Comparison of ENCODE assay signal across 25 cellular contexts in the genomic region with DNA sequence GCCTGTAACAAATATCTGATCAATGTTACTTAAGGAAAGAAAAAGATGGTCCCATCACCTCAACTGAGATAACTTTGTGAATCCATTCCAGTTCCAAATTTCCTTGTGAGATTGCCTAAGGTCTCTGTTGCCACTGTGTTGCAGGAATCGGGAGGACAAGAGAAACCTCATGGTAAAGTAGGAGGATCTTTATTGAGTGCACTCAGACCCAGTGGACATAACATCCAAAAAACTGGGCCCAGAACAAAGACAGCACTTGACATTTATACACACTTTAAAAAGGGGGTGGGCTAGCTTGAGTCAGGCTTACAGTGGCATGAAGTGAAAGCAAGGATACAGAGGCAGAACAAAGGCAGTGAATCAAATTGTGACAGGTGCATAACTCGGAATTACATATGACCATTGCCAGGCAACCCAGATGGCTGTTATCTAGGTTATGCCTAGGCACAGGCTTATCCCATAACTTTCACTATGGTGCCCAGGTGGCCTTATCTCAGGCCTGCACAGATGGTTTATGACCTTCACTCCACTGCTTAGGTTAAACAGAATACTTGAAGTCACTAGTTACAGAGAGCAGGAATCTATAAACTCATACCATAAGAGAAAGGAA.
"Had no signal": no experiment of that assay in that cellular context is flagged by ENCODE, and none has a peak within 500 bp of the region (broad histone marks: within the 10 kb centered on the region; RNA-seq: fewer than 3 reads in every experiment).

No MANE protein-coding gene starts in this region.

- H3K9me3 ChIP-seq: adrenal gland, colonic mucosa had no signal

- DNase-seq: activated CD4-positive, alpha-beta memory T cell treated with anti-CD3 and anti-CD28 coated beads for 36 hours; activated CD4-positive, alpha-beta T cell treated with anti-CD3 and anti-CD28 coated beads for 36 hours; activated CD4-positive, alpha-beta T cell treated with anti-CD3 and anti-CD28 coated beads, Interleukin-2, amount 10 ng/mL, durations not matched to agents 24 days and 14 days; activated CD4-positive, CD25-positive, alpha-beta regulatory T cell; activated CD4-positive, CD25-positive, alpha-beta regulatory T cell treated with anti-CD3 and anti-CD28 coated beads, Interleukin-2, amount 50 U/mL, for 72 hours; activated CD8-positive, alpha-beta memory T cell treated with anti-CD3 and anti-CD28 coated beads, Interleukin-2, amount 10 ng/mL, durations not matched to agents 7 days and 5 days; activated CD8-positive, alpha-beta memory T cell treated with anti-CD3 and anti-CD28 coated beads, Interleukin-2, amount 50 U/mL, for 4 hours; activated CD8-positive, alpha-beta T cell treated with anti-CD3 and anti-CD28 coated beads, Interleukin-2, amount 10 ng/mL, durations not matched to agents 7 days and 5 days; activated effector memory CD4-positive, alpha-beta T cell treated with anti-CD3 and anti-CD28 coated beads, Interleukin-2, amount 50 U/mL, for 16 hours; activated naive CD4-positive, alpha-beta T cell treated with anti-CD3 and anti-CD28 coated beads for 36 hours; activated naive CD8-positive, alpha-beta T cell treated with anti-CD3 and anti-CD28 coated beads for 36 hours; activated naive CD8-positive, alpha-beta T cell treated with anti-CD3 and anti-CD28 coated beads, Interleukin-2, amount 50 U/mL, for 24 hours; activated T-cell treated with anti-CD3 and anti-CD28 coated beads, Interleukin-2, amount 50 U/mL, for 1 hour; activated T-cell treated with anti-CD3 and anti-CD28 coated beads, Interleukin-2, amount 50 U/mL, for 48 hours; adrenal gland; amygdala; aorta; body of pancreas; caudate nucleus; colonic mucosa; effector memory CD4-positive, alpha-beta T cell; endodermal cell; foreskin fibroblast; head of caudate nucleus; T-helper 2 cell had no signal

- H3K4me3 ChIP-seq: adrenal gland, body of pancreas, colonic mucosa had no signal

- H3K27ac ChIP-seq: adrenal gland, body of pancreas, colonic mucosa had no signal

- H3K27me3 ChIP-seq: adrenal gland, body of pancreas, colonic mucosa had no signal

- H3K36me3 ChIP-seq: adrenal gland, colonic mucosa had no signal
